8 cellular contexts compared by ENCODE assay signal in genomic region chr17:41813039-41813680, GRCh38. TPM values are rescaled to one million over a fixed set of nuclear protein-coding genes. Genes with fewer than 3 reads are reported as not detected.
A peak's percentile ranks its signal among the peaks of the same experiment; 100 is the strongest.
DNase-seq lines count a peak whose midpoint lies in the region; ATAC-seq lines count a peak whose summit lies in the region.

No MANE protein-coding gene starts in this region.

- H3K9me3 Mint-ChIP-seq in activated T-helper 1 cell treated with anti-CD3 and anti-CD28 coated beads, Interleukin-12 subunit alpha, Interleukin-12 subunit beta, Interleukin-2, Interleukin-4 antibody, amounts not matched to agents 30 ng/mL and 10 ng/mL and 1 ng/mL, durations not matched to agents 14 hours and 24 hours and 36 hours = no peaks in the 10 kb centered on the region
- H3K9me3 Mint-ChIP-seq in stimulated activated effector memory CD8-positive, alpha-beta T cell treated with anti-CD3 and anti-CD28 coated beads, Interleukin-12 subunit alpha, Interleukin-12 subunit beta, amount 100 ng/mL, for 72 hours = no peaks in the 10 kb centered on the region

- no peak for ATAC-seq in stimulated activated effector memory CD8-positive, alpha-beta T cell treated with anti-CD3 and anti-CD28 coated beads, Interleukin-12 subunit alpha, Interleukin-12 subunit beta, amount 100 ng/mL, for 72 hours
- ATAC-seq in HG03097 (IDR thresholded peaks at IDR 0.05; ENCODE audit: low FRiP score, unreplicated experiment) (no peak), GM21528 (IDR thresholded peaks at IDR 0.05; ENCODE audit: low FRiP score, unreplicated experiment) (no peak)

- H3K4me3 ChIP-seq in HUES48 (ENCODE audit: low read depth, low read length) (peak overlapping the region; percentile 79), iPS-15b (ENCODE audit: low read depth, low read length) (peak overlapping the region; percentile 93)

- peaks cover 1% of the 10 kb centered on the region for H3K36me3 Mint-ChIP-seq in activated T-helper 1 cell treated with anti-CD3 and anti-CD28 coated beads, Interleukin-12 subunit alpha, Interleukin-12 subunit beta, Interleukin-2, Interleukin-4 antibody, amounts not matched to agents 30 ng/mL and 10 ng/mL and 1 ng/mL, durations not matched to agents 14 hours and 24 hours and 36 hours (ENCODE audit: low read depth)
- H3K36me3 Mint-ChIP-seq in stimulated activated effector memory CD8-positive, alpha-beta T cell treated with anti-CD3 and anti-CD28 coated beads, Interleukin-12 subunit alpha, Interleukin-12 subunit beta, amount 100 ng/mL, for 72 hours = no peaks in the 10 kb centered on the region

- H3K27me3 ChIP-seq in HUES48 (ENCODE audit: control insufficient read depth, insufficient read depth, low read length) (peaks cover 6% of the 10 kb centered on the region), iPS-15b (ENCODE audit: control insufficient read depth, insufficient read depth, low read length) (peaks cover 8% of the 10 kb centered on the region)

- H3K4me1 Mint-ChIP-seq in activated T-helper 1 cell treated with anti-CD3 and anti-CD28 coated beads, Interleukin-12 subunit alpha, Interleukin-12 subunit beta, Interleukin-2, Interleukin-4 antibody, amounts not matched to agents 30 ng/mL and 10 ng/mL and 1 ng/mL, durations not matched to agents 14 hours and 24 hours and 36 hours (ENCODE audit: low read depth) = peaks cover 14% of the 10 kb centered on the region
- peaks cover 33% of the 10 kb centered on the region for H3K4me1 Mint-ChIP-seq in stimulated activated effector memory CD8-positive, alpha-beta T cell treated with anti-CD3 and anti-CD28 coated beads, Interleukin-12 subunit alpha, Interleukin-12 subunit beta, amount 100 ng/mL, for 72 hours

- no peak for DNase-seq in activated T-helper 1 cell treated with anti-CD3 and anti-CD28 coated beads, Interleukin-12 subunit alpha, Interleukin-12 subunit beta, Interleukin-2, Interleukin-4 antibody, amounts not matched to agents 30 ng/mL and 10 ng/mL and 1 ng/mL, durations not matched to agents 14 hours and 24 hours and 36 hours (ENCODE audit: low spot score)
- no peak for DNase-seq in stimulated activated effector memory CD8-positive, alpha-beta T cell treated with anti-CD3 and anti-CD28 coated beads, Interleukin-12 subunit alpha, Interleukin-12 subunit beta, amount 100 ng/mL, for 72 hours (ENCODE audit: low spot score in 2 of 2)
- DNase-seq in NCI-H1436 treated with DMSO at 0.1 percent for 48 hours (lab: John Stamatoyannopoulos, UW) = no peak
- DNase-seq in A172 (ENCODE audit: low spot score) = no peak

- H3K9me3 ChIP-seq in HUES48 (ENCODE audit: control insufficient read depth, insufficient read depth, low read length) = no peaks in the 10 kb centered on the region
- no peaks in the 10 kb centered on the region for H3K9me3 ChIP-seq in iPS-15b (ENCODE audit: control insufficient read depth, insufficient read depth, low read length)

- peak overlapping the region; percentile 34 for H3K9ac ChIP-seq in HUES48 (ENCODE audit: low read depth, low read length)
- H3K9ac ChIP-seq in iPS-15b (ENCODE audit: low read depth, low read length) = peak overlapping the region; percentile 93

- intact Hi-C loops in activated T-helper 1 cell treated with anti-CD3 and anti-CD28 coated beads, Interleukin-12 subunit alpha, Interleukin-12 subunit beta, Interleukin-2, Interleukin-4 antibody, amounts not matched to agents 30 ng/mL and 10 ng/mL and 1 ng/mL, durations not matched to agents 14 hours and 24 hours and 36 hours (cut with micrococcal nuclease) = loop anchor here (2.0 to 10.0 kb wide), 2 partner anchors 26 to 52 kb away; partner anchors contain the start of genes JUP and KLHL11

- peak overlapping the region; percentile 88 for H3K27ac ChIP-seq in HUES48 (ENCODE audit: low read depth, low read length)

- H3K27me3 Mint-ChIP-seq in activated T-helper 1 cell treated with anti-CD3 and anti-CD28 coated beads, Interleukin-12 subunit alpha, Interleukin-12 subunit beta, Interleukin-2, Interleukin-4 antibody, amounts not matched to agents 30 ng/mL and 10 ng/mL and 1 ng/mL, durations not matched to agents 14 hours and 24 hours and 36 hours (ENCODE audit: insufficient read depth) = peaks cover 29% of the 10 kb centered on the region

- peak overlapping the region; percentile 40 for H3K27ac Mint-ChIP-seq in activated T-helper 1 cell treated with anti-CD3 and anti-CD28 coated beads, Interleukin-12 subunit alpha, Interleukin-12 subunit beta, Interleukin-2, Interleukin-4 antibody, amounts not matched to agents 30 ng/mL and 10 ng/mL and 1 ng/mL, durations not matched to agents 14 hours and 24 hours and 36 hours
- no peak overlapping the region for H3K27ac Mint-ChIP-seq in stimulated activated effector memory CD8-positive, alpha-beta T cell treated with anti-CD3 and anti-CD28 coated beads, Interleukin-12 subunit alpha, Interleukin-12 subunit beta, amount 100 ng/mL, for 72 hours

- peaks cover 9% of the 10 kb centered on the region for H3K36me3 ChIP-seq in HUES48 (ENCODE audit: control insufficient read depth, insufficient read depth, low read length)
- peaks cover 17% of the 10 kb centered on the region for H3K36me3 ChIP-seq in iPS-15b (ENCODE audit: control insufficient read depth, insufficient read depth, low read length)

- peak overlapping the region; percentile 66 for H3K4me3 Mint-ChIP-seq in activated T-helper 1 cell treated with anti-CD3 and anti-CD28 coated beads, Interleukin-12 subunit alpha, Interleukin-12 subunit beta, Interleukin-2, Interleukin-4 antibody, amounts not matched to agents 30 ng/mL and 10 ng/mL and 1 ng/mL, durations not matched to agents 14 hours and 24 hours and 36 hours
- peak overlapping the region; percentile 91 for H3K4me3 Mint-ChIP-seq in stimulated activated effector memory CD8-positive, alpha-beta T cell treated with anti-CD3 and anti-CD28 coated beads, Interleukin-12 subunit alpha, Interleukin-12 subunit beta, amount 100 ng/mL, for 72 hours

- H3K4me1 ChIP-seq in HUES48 (ENCODE audit: control insufficient read depth, insufficient read depth, low read length) (peaks cover 15% of the 10 kb centered on the region), iPS-15b (ENCODE audit: control insufficient read depth, insufficient read depth, low read length) (peaks cover 7% of the 10 kb centered on the region)

RNA-seq across cellular contexts. Expression of gene FKBP10, which starts 0.4 kb away (rescaled TPM):
- 0.62 and 1.1 TPM in 2 replicates for total RNA-seq in activated T-helper 1 cell treated with anti-CD3 and anti-CD28 coated beads, Interleukin-12 subunit alpha, Interleukin-12 subunit beta, Interleukin-2, Interleukin-4 antibody, amounts not matched to agents 30 ng/mL and 10 ng/mL and 1 ng/mL, durations not matched to agents 14 hours and 24 hours and 36 hours
- total RNA-seq in A172 (2014; rRNA removed; shearing (Covaris generic)) = 131 and 139 TPM in 2 replicates

RNA-seq across cellular contexts. Expression of gene P3H4, which starts 1.4 kb away (rescaled TPM):
- 4.1 and 5.0 TPM in 2 replicates for total RNA-seq in activated T-helper 1 cell treated with anti-CD3 and anti-CD28 coated beads, Interleukin-12 subunit alpha, Interleukin-12 subunit beta, Interleukin-2, Interleukin-4 antibody, amounts not matched to agents 30 ng/mL and 10 ng/mL and 1 ng/mL, durations not matched to agents 14 hours and 24 hours and 36 hours
- total RNA-seq in A172 (2014; rRNA removed; shearing (Covaris generic)) = 66.5 and 71.6 TPM in 2 replicates

RNA-seq across cellular contexts. Expression of gene NT5C3B, which starts 22.9 kb away (rescaled TPM):
- total RNA-seq in activated T-helper 1 cell treated with anti-CD3 and anti-CD28 coated beads, Interleukin-12 subunit alpha, Interleukin-12 subunit beta, Interleukin-2, Interleukin-4 antibody, amounts not matched to agents 30 ng/mL and 10 ng/mL and 1 ng/mL, durations not matched to agents 14 hours and 24 hours and 36 hours = 40.8 and 44.5 TPM in 2 replicates
- total RNA-seq in A172 (2014; rRNA removed; shearing (Covaris generic)) = 101 TPM in 2 replicates

RNA-seq across cellular contexts. Expression of gene KLHL10, which starts 24.5 kb away (rescaled TPM):
- not detected in 2 replicates for total RNA-seq in activated T-helper 1 cell treated with anti-CD3 and anti-CD28 coated beads, Interleukin-12 subunit alpha, Interleukin-12 subunit beta, Interleukin-2, Interleukin-4 antibody, amounts not matched to agents 30 ng/mL and 10 ng/mL and 1 ng/mL, durations not matched to agents 14 hours and 24 hours and 36 hours
- total RNA-seq in A172 (2014; rRNA removed; shearing (Covaris generic)) = not detected in 2 replicates

RNA-seq across cellular contexts. Expression of gene JUP, which starts 26.6 kb away (rescaled TPM):
- total RNA-seq in activated T-helper 1 cell treated with anti-CD3 and anti-CD28 coated beads, Interleukin-12 subunit alpha, Interleukin-12 subunit beta, Interleukin-2, Interleukin-4 antibody, amounts not matched to agents 30 ng/mL and 10 ng/mL and 1 ng/mL, durations not matched to agents 14 hours and 24 hours and 36 hours = 0.12 and 0.39 TPM in 2 replicates
- total RNA-seq in A172 (2014; rRNA removed; shearing (Covaris generic)) = 64.6 and 78.6 TPM in 2 replicates

Comparison
In these comparisons a context has a peak if more than half of its experiments do, and no peak if none do; other contexts are left out.
1. RNA of gene FKBP10, which starts 0.4 kb away (total RNA-seq): 131 to 139 TPM in A172; 0.62 to 1.1 TPM in activated T-helper 1 cell treated with anti-CD3 and anti-CD28 coated beads, Interleukin-12 subunit alpha, Interleukin-12 subunit beta, Interleukin-2, Interleukin-4 antibody, amounts not matched to agents 30 ng/mL and 10 ng/mL and 1 ng/mL, durations not matched to agents 14 hours and 24 hours and 36 hours; every median in the first group is over 10 times any median in the second.
2. RNA of gene P3H4, which starts 1.4 kb away (total RNA-seq): 66.5 to 71.6 TPM in A172; 4.1 to 5.0 TPM in activated T-helper 1 cell treated with anti-CD3 and anti-CD28 coated beads, Interleukin-12 subunit alpha, Interleukin-12 subunit beta, Interleukin-2, Interleukin-4 antibody, amounts not matched to agents 30 ng/mL and 10 ng/mL and 1 ng/mL, durations not matched to agents 14 hours and 24 hours and 36 hours; every median in the first group is over 10 times any median in the second.